1 cellular context compared by ENCODE assay signal in the genomic region with DNA sequence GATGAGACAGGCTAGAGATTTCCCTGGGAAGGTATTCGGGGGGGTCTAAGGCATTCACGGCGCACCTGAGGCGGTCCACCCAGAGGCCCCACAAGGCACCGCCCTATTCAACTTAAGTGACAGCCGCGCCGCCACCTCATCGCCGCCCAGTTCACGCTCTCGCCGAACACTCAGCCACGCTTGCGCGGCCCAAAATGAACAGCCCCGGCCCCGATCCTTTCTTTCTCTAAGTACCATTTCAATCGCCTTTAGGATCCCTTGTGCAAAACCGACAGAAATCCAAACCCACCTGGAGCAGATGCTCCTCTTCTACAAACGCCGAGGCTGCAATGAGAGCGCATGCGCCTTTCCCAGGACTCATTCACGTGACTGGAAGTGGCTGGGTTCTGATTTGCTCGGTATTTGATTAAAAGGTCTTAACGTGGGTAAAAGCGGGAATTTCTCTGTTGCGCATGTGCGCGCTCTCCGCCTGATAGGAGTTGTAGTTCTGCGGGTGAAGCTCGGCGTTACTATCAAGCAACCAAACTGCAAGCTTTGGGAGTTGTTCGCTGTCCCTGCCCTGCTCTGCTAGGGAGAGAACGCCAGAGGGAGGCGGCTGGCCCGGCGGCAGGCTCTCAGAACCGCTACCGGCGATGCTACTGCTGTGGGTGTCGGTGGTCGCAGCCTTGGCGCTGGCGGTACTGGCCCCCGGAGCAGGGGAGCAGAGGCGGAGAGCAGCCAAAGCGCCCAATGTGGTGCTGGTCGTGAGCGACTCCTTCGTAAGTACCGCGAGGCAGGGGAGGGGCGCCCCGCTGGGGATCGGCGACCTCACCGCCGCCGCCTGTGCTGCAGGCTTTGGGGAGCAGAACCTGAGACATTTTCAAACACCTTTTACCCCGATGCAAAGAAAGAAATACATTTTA.
A peak's percentile ranks its signal among the peaks of the same experiment; 100 is the strongest.
TF ChIP-seq lines count a peak whose summit lies in the region.

A gene with protein sequence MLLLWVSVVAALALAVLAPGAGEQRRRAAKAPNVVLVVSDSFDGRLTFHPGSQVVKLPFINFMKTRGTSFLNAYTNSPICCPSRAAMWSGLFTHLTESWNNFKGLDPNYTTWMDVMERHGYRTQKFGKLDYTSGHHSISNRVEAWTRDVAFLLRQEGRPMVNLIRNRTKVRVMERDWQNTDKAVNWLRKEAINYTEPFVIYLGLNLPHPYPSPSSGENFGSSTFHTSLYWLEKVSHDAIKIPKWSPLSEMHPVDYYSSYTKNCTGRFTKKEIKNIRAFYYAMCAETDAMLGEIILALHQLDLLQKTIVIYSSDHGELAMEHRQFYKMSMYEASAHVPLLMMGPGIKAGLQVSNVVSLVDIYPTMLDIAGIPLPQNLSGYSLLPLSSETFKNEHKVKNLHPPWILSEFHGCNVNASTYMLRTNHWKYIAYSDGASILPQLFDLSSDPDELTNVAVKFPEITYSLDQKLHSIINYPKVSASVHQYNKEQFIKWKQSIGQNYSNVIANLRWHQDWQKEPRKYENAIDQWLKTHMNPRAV (plus strand): TSS at position 455 of the 902 bp plus-strand sequence. CDS start 178 bp downstream, at position 633.
TSS of gene SKIC3 (minus strand) at position 331 of the 902 bp plus-strand sequence. CDS start 7,827 bp downstream, outside the sequence.

TF ChIP-seq in HCT116, 20 proteins besides CTCF, POLR2A, EP300 and RAD21 (continued from another document):
- TF ChIP-seq, protein P1, sequence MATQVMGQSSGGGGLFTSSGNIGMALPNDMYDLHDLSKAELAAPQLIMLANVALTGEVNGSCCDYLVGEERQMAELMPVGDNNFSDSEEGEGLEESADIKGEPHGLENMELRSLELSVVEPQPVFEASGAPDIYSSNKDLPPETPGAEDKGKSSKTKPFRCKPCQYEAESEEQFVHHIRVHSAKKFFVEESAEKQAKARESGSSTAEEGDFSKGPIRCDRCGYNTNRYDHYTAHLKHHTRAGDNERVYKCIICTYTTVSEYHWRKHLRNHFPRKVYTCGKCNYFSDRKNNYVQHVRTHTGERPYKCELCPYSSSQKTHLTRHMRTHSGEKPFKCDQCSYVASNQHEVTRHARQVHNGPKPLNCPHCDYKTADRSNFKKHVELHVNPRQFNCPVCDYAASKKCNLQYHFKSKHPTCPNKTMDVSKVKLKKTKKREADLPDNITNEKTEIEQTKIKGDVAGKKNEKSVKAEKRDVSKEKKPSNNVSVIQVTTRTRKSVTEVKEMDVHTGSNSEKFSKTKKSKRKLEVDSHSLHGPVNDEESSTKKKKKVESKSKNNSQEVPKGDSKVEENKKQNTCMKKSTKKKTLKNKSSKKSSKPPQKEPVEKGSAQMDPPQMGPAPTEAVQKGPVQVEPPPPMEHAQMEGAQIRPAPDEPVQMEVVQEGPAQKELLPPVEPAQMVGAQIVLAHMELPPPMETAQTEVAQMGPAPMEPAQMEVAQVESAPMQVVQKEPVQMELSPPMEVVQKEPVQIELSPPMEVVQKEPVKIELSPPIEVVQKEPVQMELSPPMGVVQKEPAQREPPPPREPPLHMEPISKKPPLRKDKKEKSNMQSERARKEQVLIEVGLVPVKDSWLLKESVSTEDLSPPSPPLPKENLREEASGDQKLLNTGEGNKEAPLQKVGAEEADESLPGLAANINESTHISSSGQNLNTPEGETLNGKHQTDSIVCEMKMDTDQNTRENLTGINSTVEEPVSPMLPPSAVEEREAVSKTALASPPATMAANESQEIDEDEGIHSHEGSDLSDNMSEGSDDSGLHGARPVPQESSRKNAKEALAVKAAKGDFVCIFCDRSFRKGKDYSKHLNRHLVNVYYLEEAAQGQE (IDR thresholded peaks at IDR 0.05; ENCODE audit: low read depth), result no peak
- TF ChIP-seq ZFX (IDR thresholded peaks at IDR 0.05) (0 out of 2 replicates have a peak, but pooled peaks have one; percentile 10), EZH2 (IDR thresholded peaks at IDR 0.05) (no peak), YY1 (IDR thresholded peaks at IDR 0.05; ENCODE audit: extremely low read depth, insufficient replicate concordance, low read depth, low read length) (peak; percentile 8), FOSL1 (IDR thresholded peaks at IDR 0.05; ENCODE audit: low read depth) (no peak), MAX (IDR thresholded peaks at IDR 0.05) (peak; percentile 92), TCF7L2 (IDR thresholded peaks at IDR 0.05; ENCODE audit: borderline replicate concordance, extremely low read depth, insufficient read depth, insufficient read length) (peak; percentile 64), ZNF274 (IDR thresholded peaks at IDR 0.05; ENCODE audit: low read depth, low read length) (no peak), SP1 (IDR thresholded peaks at IDR 0.05; ENCODE audit: low read depth) (peak; percentile 75), POLR2AphosphoS5 (IDR thresholded peaks at IDR 0.05; ENCODE audit: low read depth, low read length) (peak; percentile 81), SIN3A (IDR thresholded peaks at IDR 0.05; ENCODE audit: low read depth) (peak; percentile 72)
- TF ChIP-seq, protein P2, sequence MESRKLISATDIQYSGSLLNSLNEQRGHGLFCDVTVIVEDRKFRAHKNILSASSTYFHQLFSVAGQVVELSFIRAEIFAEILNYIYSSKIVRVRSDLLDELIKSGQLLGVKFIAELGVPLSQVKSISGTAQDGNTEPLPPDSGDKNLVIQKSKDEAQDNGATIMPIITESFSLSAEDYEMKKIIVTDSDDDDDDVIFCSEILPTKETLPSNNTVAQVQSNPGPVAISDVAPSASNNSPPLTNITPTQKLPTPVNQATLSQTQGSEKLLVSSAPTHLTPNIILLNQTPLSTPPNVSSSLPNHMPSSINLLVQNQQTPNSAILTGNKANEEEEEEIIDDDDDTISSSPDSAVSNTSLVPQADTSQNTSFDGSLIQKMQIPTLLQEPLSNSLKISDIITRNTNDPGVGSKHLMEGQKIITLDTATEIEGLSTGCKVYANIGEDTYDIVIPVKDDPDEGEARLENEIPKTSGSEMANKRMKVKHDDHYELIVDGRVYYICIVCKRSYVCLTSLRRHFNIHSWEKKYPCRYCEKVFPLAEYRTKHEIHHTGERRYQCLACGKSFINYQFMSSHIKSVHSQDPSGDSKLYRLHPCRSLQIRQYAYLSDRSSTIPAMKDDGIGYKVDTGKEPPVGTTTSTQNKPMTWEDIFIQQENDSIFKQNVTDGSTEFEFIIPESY (IDR thresholded peaks at IDR 0.05; ENCODE audit: extremely low read depth, insufficient replicate concordance, low read length), result peak; percentile 12
